In the genomic region with DNA sequence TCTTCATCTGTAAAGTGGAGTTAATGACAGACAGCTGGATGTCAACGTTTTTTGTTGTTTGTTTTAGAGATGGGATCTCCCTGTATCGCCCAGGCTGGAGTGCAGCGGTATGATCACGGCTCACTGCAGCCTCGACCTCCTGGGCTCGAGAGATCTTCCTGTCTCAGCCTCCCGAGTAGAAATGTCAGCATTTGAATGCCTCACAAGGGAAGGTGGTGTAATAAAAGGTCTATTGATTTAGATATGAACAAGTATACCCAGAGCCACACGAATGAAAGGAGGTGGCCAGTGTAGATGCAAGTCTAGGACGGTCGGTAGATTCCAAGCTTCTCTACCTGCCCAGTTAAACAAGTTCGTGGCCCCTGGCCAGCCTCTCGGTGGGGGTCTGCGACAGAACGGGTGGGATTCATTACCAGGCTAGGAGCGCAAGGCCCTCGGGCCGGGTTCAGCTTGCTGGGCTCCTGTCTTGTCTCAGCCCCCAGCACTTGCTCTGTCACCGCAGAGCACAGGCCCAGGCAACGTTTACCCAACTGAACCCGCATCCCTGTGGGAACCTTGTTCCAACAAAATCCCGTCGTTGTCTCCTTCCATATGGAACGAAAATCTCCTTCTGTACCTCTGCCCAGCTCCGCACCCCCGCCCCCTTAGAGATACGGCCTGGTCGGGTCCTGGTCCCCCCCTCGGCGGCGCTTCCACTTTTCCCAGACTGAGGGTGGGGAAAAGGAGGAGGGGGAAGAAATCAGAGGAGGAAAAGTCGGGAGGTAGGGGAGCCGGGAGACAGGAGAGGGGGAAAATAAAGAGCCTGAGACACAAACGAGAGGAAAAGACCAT, we compare ENCODE assay signal across 10 cellular contexts. TPM values are rescaled to one million over a fixed set of nuclear protein-coding genes. Genes with fewer than 3 reads are reported as not detected.
DNase-seq lines count a peak whose midpoint lies in the region; ATAC-seq and TF ChIP-seq lines count a peak whose summit lies in the region.
"Had no signal": no experiment of that assay in that cellular context is flagged by ENCODE, and none has a peak within 500 bp of the region (broad histone marks: within the 10 kb centered on the region; RNA-seq: fewer than 3 reads in every experiment).

No MANE protein-coding gene starts in this region.

- DNase-seq in GM23338 (ENCODE audit: low spot score) (peak; percentile 47), SK-N-MC (ENCODE audit: low read depth, low spot score) (no peak), NOMO-1 treated with dmso at 0.1 percent for 144 hours (lab: John Stamatoyannopoulos, UW; ENCODE audit: unreplicated experiment) (no peak), left colon (no peak)
- DNase-seq: activated CD4-positive, alpha-beta T cell treated with anti-CD3 and anti-CD28 coated beads, Interleukin-2, amount 50 U/mL, for 4 hours; effector CD8-positive, alpha-beta T cell had no signal

- H3K36me3 ChIP-seq in GM23338 (ENCODE audit: insufficient read depth) (no peaks in the 10 kb centered on the region), SK-N-MC (ENCODE audit: insufficient read depth, low read length) (no peaks in the 10 kb centered on the region)

- H3K79me2 ChIP-seq in GM23338 (replicated peaks; ENCODE audit: insufficient read depth) = no peaks in the 10 kb centered on the region

- H3K4me3 ChIP-seq in GM23338 = peak overlapping the region; percentile 56
- H3K4me3 ChIP-seq in SK-N-MC = peak overlapping the region; percentile 77
- peak overlapping the region; percentile 17 for H3K4me3 ChIP-seq in iPS-11a (ENCODE audit: low read depth, low read length)
- H3K4me3 ChIP-seq in skin epidermis = peak overlapping the region in 4 of 7 experiments; percentile 8 to 41 (median 20)

- peaks cover 99% of the 10 kb centered on the region for H3K27me3 ChIP-seq in GM23338 (ENCODE audit: insufficient read depth)

- H3K9me2 ChIP-seq in GM23338 (ENCODE audit: insufficient read depth) = no peaks in the 10 kb centered on the region

- H3K4me1 Mint-ChIP-seq in GM23338 = peaks cover 35% of the 10 kb centered on the region

- H3F3A ChIP-seq in GM23338 (replicated peaks; ENCODE audit: low read depth) = peaks cover 28% of the 10 kb centered on the region

- H3K27ac ChIP-seq in GM23338 (ENCODE audit: low read depth) (no peak overlapping the region), SK-N-MC (no peak overlapping the region), skin epidermis (no peak overlapping the region)

- no peak overlapping the region for H3K27ac Mint-ChIP-seq in GM23338

- no peaks in the 10 kb centered on the region for H3K9me3 ChIP-seq in SK-N-MC (ENCODE audit: low read depth, low read length)

- TF ChIP-seq CTCF in GM23338 (conservative IDR thresholded peaks at IDR 0.05; ENCODE audit: low read depth in 2 of 2) = no peak

- peaks cover 37% of the 10 kb centered on the region for H3K4me1 ChIP-seq in GM23338 (ENCODE audit: insufficient read depth)

- peaks cover 3% of the 10 kb centered on the region; the same call in 2 of the 3 replicates for H3K9me3 Mint-ChIP-seq in GM23338

- ATAC-seq in GM23338 (no peak; the same call in 2 of the 3 replicates), HG02642 (IDR thresholded peaks at IDR 0.05; ENCODE audit: poor library complexity, unreplicated experiment) (no peak), left colon (no peak)

- peaks cover 64% of the 10 kb centered on the region for H3K27me3 Mint-ChIP-seq in GM23338 (ENCODE audit: insufficient read depth, low read depth, poor library complexity)

- peak overlapping the region; percentile 67 for H2AFZ ChIP-seq in GM23338

- peak overlapping the region; percentile 96 for H3K4me2 ChIP-seq in GM23338

- H3K4me3 Mint-ChIP-seq in GM23338 = peak overlapping the region; percentile 62

- H4K20me1 ChIP-seq in GM23338 (replicated peaks; ENCODE audit: insufficient read depth) = peaks cover 7% of the 10 kb centered on the region

- no peak overlapping the region for H3K9ac ChIP-seq in SK-N-MC (ENCODE audit: insufficient read length)

- intact Hi-C loops in left colon (cut with DNase I, micrococcal nuclease) = no loop called here

- H3K36me3 Mint-ChIP-seq in GM23338 (ENCODE audit: low read depth) = no peaks in the 10 kb centered on the region; the same call in 2 of the 3 replicates

TF ChIP-seq in GM23338, 12 proteins besides CTCF, POLR2A, EP300 and RAD21 (continues in another document):
- TF ChIP-seq ZNF331 (CRISPR knock-in tag; IDR thresholded peaks at IDR 0.05; ENCODE audit: low read depth) (no peak), ZNF462 (CRISPR knock-in tag; IDR thresholded peaks at IDR 0.05) (no peak), EZH2 (IDR thresholded peaks at IDR 0.05; ENCODE audit: low read depth, unreplicated experiment) (peak; percentile 92), POLR2AphosphoS5 (IDR thresholded peaks at IDR 0.05; ENCODE audit: low read depth) (no peak), EZH2phosphoT487 (IDR thresholded peaks at IDR 0.05; ENCODE audit: unreplicated experiment) (peak; percentile 55)

RNA-seq across cellular contexts. Expression of gene EMX1, which starts 2.0 kb away (rescaled TPM):
- total RNA-seq in GM23338 (2014; rRNA removed; shearing (Covaris generic)) = 7.9 and 12.6 TPM in 2 replicates
- polyA plus RNA-seq in GM23338 (2016; fragmentation: Nextera tagmentation; extraction: Ambion mirVana) = 3.9 and 4.2 TPM in 2 replicates
- total RNA-seq in left colon = 1 to 10 TPM; 1.5 to 2.2 TPM
- total RNA-seq: subcutaneous adipose tissue had no signal

RNA-seq across cellular contexts. Expression of gene SPR, which starts 28.1 kb away (rescaled TPM):
- total RNA-seq in GM23338 (2014; rRNA removed; shearing (Covaris generic)) = 15.2 and 18.4 TPM in 2 replicates
- 9.5 and 10.7 TPM in 2 replicates for polyA plus RNA-seq in GM23338 (2016; fragmentation: Nextera tagmentation; extraction: Ambion mirVana)
- total RNA-seq in left colon = 10 to 100 TPM; 77.8 to 81.9 TPM

Comparison
In these comparisons a context has a peak if more than half of its experiments do, and no peak if none do; other contexts are left out.
1. H3K4me3 ChIP-seq: peak in every context shown above with its lines; median percentile 77 in SK-N-MC; 56 in GM23338; 20 in skin epidermis; 17 in iPS-11a.